Comparison of ENCODE assay signal across 15 cellular contexts in genomic region chr2:12652723-12653122, GRCh38.
"Had no signal": no experiment of that assay in that cellular context is flagged by ENCODE, and none has a peak within 500 bp of the region (broad histone marks: within the 10 kb centered on the region; RNA-seq: fewer than 3 reads in every experiment).

No MANE protein-coding gene starts in this region.

- H3K4me3 ChIP-seq: smooth muscle cell, suprapubic skin, tibial artery, upper lobe of left lung, vagina had no signal

- H3K27me3 ChIP-seq: tibial artery, upper lobe of left lung, vagina had no signal

- H3K4me1 ChIP-seq: suprapubic skin, tibial artery, upper lobe of left lung, vagina had no signal

- ATAC-seq: naive thymus-derived CD4-positive, alpha-beta T cell; stimulated activated effector memory CD8-positive, alpha-beta T cell treated with anti-CD3 and anti-CD28 coated beads, Interleukin-12 subunit alpha, Interleukin-12 subunit beta, amount 100 ng/mL, for 72 hours; stimulated activated naive CD8-positive, alpha-beta T cell treated with anti-CD3 and anti-CD28 coated beads, Interleukin-15, Interleukin-2, amounts not matched to agents 100 U/mL and 50 U/mL, for 24 hours had no signal

- H3K9me3 Mint-ChIP-seq: nephron progenitor cell; stimulated activated effector memory CD8-positive, alpha-beta T cell treated with anti-CD3 and anti-CD28 coated beads, Interleukin-12 subunit alpha, Interleukin-12 subunit beta, amount 100 ng/mL, for 72 hours had no signal

- H3K27ac ChIP-seq: suprapubic skin, tibial artery, upper lobe of left lung, vagina had no signal

- H3K27ac Mint-ChIP-seq: naive thymus-derived CD4-positive, alpha-beta T cell; nephron progenitor cell; stimulated activated effector memory CD8-positive, alpha-beta T cell treated with anti-CD3 and anti-CD28 coated beads, Interleukin-12 subunit alpha, Interleukin-12 subunit beta, amount 100 ng/mL, for 72 hours had no signal

- H3K4me3 Mint-ChIP-seq: naive thymus-derived CD4-positive, alpha-beta T cell; nephron progenitor cell; stimulated activated effector memory CD8-positive, alpha-beta T cell treated with anti-CD3 and anti-CD28 coated beads, Interleukin-12 subunit alpha, Interleukin-12 subunit beta, amount 100 ng/mL, for 72 hours had no signal

- H3K36me3 Mint-ChIP-seq: stimulated activated effector memory CD8-positive, alpha-beta T cell treated with anti-CD3 and anti-CD28 coated beads, Interleukin-12 subunit alpha, Interleukin-12 subunit beta, amount 100 ng/mL, for 72 hours had no signal

- DNase-seq: foreskin melanocyte; head of caudate nucleus; islet precursor cell; mesendoderm; naive thymus-derived CD4-positive, alpha-beta T cell; nephron progenitor cell; stimulated activated CD4-positive, alpha-beta T cell treated with anti-CD3 and anti-CD28 coated beads, Interleukin-2, amount 100 ng/mL, for 48 hours; stimulated activated CD8-positive, alpha-beta memory T cell treated with anti-CD3 and anti-CD28 coated beads, Interleukin-4, amount 100 ng/mL, for 48 hours; stimulated activated naive CD8-positive, alpha-beta T cell treated with anti-CD3 and anti-CD28 coated beads, Interleukin-15, Interleukin-2, amounts not matched to agents 100 U/mL and 50 U/mL, for 24 hours; tibial artery; upper lobe of left lung had no signal

- H3K36me3 ChIP-seq: suprapubic skin, tibial artery, upper lobe of left lung, vagina had no signal

- H3K9me3 ChIP-seq: suprapubic skin, tibial artery, upper lobe of left lung, vagina had no signal
